ENCODE assay signal across 8 cellular contexts in the genomic region with DNA sequence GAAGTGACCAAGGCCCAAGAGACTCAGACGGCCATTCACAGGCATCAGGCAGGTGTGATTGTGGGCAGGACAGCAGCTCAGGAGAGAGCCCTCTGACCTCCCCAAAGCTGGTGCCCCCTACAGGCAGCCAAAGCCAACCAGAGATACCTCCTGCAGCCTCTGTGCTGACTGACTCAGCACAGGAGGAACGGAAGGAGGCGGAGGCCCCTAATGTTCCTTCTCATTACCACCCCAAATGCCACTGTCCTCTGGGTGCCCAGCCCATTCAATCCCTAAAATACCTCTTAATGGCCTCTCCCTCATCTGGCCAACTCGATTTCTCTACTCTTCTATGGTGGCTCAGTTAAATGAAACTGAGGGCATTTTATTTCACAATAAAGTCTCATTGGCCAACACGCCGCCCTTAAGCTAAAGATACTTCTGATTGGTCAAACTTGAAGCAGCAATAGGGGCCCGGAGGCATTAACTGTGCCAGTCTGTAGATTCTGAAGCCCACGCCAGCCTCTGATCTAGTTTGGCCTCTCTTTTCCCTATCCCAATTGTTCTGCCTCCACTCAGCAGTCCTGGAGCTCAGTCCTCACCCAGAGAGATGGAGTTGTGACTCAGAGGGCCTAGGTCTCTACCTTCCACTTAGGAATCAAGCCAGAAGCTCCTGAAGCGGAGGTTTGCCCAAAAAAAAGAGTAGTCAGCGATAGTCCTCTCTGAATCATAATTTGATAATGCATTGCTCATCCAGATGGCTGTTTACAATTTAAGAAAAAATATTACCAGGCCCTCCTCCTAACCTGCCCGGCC. TPM values are rescaled to one million over a fixed set of nuclear protein-coding genes. Genes with fewer than 3 reads are reported as not detected.
DNase-seq lines count a peak whose midpoint lies in the region; ATAC-seq and TF ChIP-seq lines count a peak whose summit lies in the region.

No MANE protein-coding gene starts in this region.

- no peaks in the 10 kb centered on the region for H3K9me3 Mint-ChIP-seq in T-helper 1 cell treated with Interleukin-12 subunit alpha and Interleukin-12 subunit beta and Interleukin-4 antibody, amounts not matched to agents 30 μg/mL and 1 μg/mL, for 36 hours

- H3K27ac ChIP-seq in caudate nucleus (ENCODE audit: low read depth, low read length) (peak overlapping the region; percentile 93), lung (ENCODE audit: low read depth in 1 of 2, low read length in 1 of 2) (peak overlapping the region; percentile 97 to 99)

- TF ChIP-seq CTCF in lung (IDR thresholded peaks at IDR 0.05; ENCODE audit: control extremely low read depth, extremely low read depth): no peak

- ATAC-seq in GM19351 (IDR thresholded peaks at IDR 0.05; ENCODE audit: unreplicated experiment): peak; percentile 38
- peak; percentile 46 for ATAC-seq in HG03520 (IDR thresholded peaks at IDR 0.05; ENCODE audit: unreplicated experiment)
- ATAC-seq in lung (ENCODE audit: insufficient read depth, low FRiP score): peak; percentile 6
- peak; percentile 55 for ATAC-seq in stimulated activated naive CD8-positive, alpha-beta T cell treated with anti-CD3 and anti-CD28 coated beads, Interleukin-15, Interleukin-2, amounts not matched to agents 100 U/mL and 50 U/mL, for 24 hours

- peak overlapping the region; percentile 86 for H3K4me3 Mint-ChIP-seq in T-helper 1 cell treated with Interleukin-12 subunit alpha and Interleukin-12 subunit beta and Interleukin-4 antibody, amounts not matched to agents 30 μg/mL and 1 μg/mL, for 36 hours

- peak overlapping the region; percentile 97 for H3K4me3 ChIP-seq in lung

- H3K4me1 ChIP-seq in lung (ENCODE audit: control insufficient read depth in 2 of 2, insufficient read depth in 2 of 2, low read length in 2 of 2): peaks cover 7 to 38% of the 10 kb centered on the region in 2 donors

- DNase-seq in D341Med (ENCODE audit: low spot score): peak; percentile 58
- no peak for DNase-seq in caudate nucleus (lab: John Stamatoyannopoulos, UW)
- no peak for DNase-seq in lung (ENCODE audit: low spot score)
- peak; percentile 80 for DNase-seq in stimulated activated naive CD8-positive, alpha-beta T cell treated with anti-CD3 and anti-CD28 coated beads, Interleukin-15, Interleukin-2, amounts not matched to agents 100 U/mL and 50 U/mL, for 24 hours
- DNase-seq in NCI-H345 (lab: John Stamatoyannopoulos, UW): no peak

- H3K27ac Mint-ChIP-seq in T-helper 1 cell treated with Interleukin-12 subunit alpha and Interleukin-12 subunit beta and Interleukin-4 antibody, amounts not matched to agents 30 μg/mL and 1 μg/mL, for 36 hours: peak overlapping the region; percentile 92

- H3K27me3 ChIP-seq in lung (ENCODE audit: control insufficient read depth, insufficient read depth): no peaks in the 10 kb centered on the region

- WGBS in lung, 2 donors: 37 to 40% methylated on average over 11 of the region's 11 CpGs

- peaks cover 22% of the 10 kb centered on the region for H3K36me3 Mint-ChIP-seq in T-helper 1 cell treated with Interleukin-12 subunit alpha and Interleukin-12 subunit beta and Interleukin-4 antibody, amounts not matched to agents 30 μg/mL and 1 μg/mL, for 36 hours (ENCODE audit: low read depth)

- no peaks in the 10 kb centered on the region for H3K9me3 ChIP-seq in lung (ENCODE audit: control insufficient read depth in 2 of 2, insufficient read depth in 1 of 2, low read length in 1 of 2)

- peaks cover 0 to 37% of the 10 kb centered on the region in 2 donors for H3K36me3 ChIP-seq in lung (ENCODE audit: control insufficient read depth in 2 of 2, insufficient read depth in 2 of 2, low read length in 2 of 2)

- peaks cover 40% of the 10 kb centered on the region for H3K4me1 Mint-ChIP-seq in T-helper 1 cell treated with Interleukin-12 subunit alpha and Interleukin-12 subunit beta and Interleukin-4 antibody, amounts not matched to agents 30 μg/mL and 1 μg/mL, for 36 hours (ENCODE audit: low read depth)

- no peaks in the 10 kb centered on the region for H3K27me3 Mint-ChIP-seq in T-helper 1 cell treated with Interleukin-12 subunit alpha and Interleukin-12 subunit beta and Interleukin-4 antibody, amounts not matched to agents 30 μg/mL and 1 μg/mL, for 36 hours (ENCODE audit: low read depth)

RNA-seq across cellular contexts. Expression of gene CYREN, which starts 1.2 kb away (rescaled TPM):
- total RNA-seq in lung: 10 to 100 TPM; 40.0 to 50.2 TPM
- polyA plus RNA-seq in lung: 10 to 100 TPM; 22.4 to 39.5 TPM

RNA-seq across cellular contexts. Expression of gene TMEM140, which starts 21.5 kb away (rescaled TPM):
- 10 to 100 TPM; 16.1 to 19.7 TPM for total RNA-seq in lung
- 10 to 100 TPM; 17.4 to 35.2 TPM for polyA plus RNA-seq in lung

RNA-seq across cellular contexts. Expression of gene WDR91, which starts 42.0 kb away (rescaled TPM):
- total RNA-seq in lung: 10 to 100 TPM; 28.0 to 47.8 TPM
- polyA plus RNA-seq in lung: 10 to 100 TPM; 11.3 to 15.1 TPM

Comparison
In these comparisons a context has a peak if more than half of its experiments do, and no peak if none do; other contexts are left out.
1. DNase-seq: peak in D341Med (single experiment) and stimulated activated naive CD8-positive, alpha-beta T cell treated with anti-CD3 and anti-CD28 coated beads, Interleukin-15, Interleukin-2, amounts not matched to agents 100 U/mL and 50 U/mL, for 24 hours (single experiment); none in caudate nucleus (0 of 61), lung (single experiment) and NCI-H345 (single experiment).
2. Peak in every context shown above with its lines, with median percentiles within 50 percentile points of each other: ATAC-seq.